Comparison of ENCODE assay signal across 1 cellular context in the genomic region with DNA sequence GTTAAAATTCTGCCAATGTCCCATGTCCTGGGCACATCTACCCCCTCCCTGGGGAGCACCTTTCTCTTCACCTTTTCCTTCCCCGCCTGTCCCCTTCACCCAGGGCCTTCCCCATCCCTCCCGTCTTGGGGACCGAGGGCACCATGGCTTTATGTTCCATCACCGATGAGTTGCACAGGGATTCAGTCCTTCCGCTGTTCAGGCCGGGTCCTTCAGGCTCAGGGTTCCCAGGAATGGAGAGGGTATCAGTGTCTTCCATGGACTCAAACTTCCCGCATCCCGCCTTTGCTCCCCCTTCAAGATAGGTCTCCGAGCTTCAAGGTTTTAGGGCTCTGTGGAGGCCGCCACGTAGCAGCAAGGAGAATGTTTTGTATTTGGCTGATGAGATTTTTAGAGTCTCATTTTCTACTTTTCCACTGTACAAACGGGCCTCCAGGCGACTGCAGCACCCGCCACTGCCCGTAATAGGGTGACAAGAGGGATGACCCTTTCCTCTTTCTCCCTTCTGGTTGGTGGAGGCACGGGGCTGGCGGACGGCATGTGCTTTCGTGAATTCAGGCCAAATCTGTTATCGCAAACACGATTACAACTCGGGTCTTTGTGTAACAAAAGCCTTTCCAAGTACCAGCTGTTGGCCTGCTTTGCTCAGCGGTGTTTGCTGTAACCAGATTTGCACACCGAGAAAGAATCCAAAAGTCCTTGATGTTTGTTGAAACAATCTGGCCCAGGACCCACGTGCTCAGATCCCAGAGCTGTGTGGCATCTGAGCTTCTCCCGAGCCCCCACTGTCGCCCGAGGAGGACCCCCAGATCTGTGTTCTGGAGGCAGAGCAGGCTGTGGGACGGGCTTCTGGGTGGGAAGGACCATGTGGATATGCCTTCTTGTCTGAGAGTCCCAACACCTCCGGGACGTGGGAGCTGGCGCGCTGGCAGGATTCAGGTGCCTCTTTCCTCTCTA.
TF ChIP-seq lines count a peak whose summit lies in the region.

No MANE protein-coding gene starts in this region.

TF ChIP-seq in HepG2, 621 proteins besides CTCF, POLR2A, EP300 and RAD21 (continued from another document and continues in another):
- TF ChIP-seq, protein P1, sequence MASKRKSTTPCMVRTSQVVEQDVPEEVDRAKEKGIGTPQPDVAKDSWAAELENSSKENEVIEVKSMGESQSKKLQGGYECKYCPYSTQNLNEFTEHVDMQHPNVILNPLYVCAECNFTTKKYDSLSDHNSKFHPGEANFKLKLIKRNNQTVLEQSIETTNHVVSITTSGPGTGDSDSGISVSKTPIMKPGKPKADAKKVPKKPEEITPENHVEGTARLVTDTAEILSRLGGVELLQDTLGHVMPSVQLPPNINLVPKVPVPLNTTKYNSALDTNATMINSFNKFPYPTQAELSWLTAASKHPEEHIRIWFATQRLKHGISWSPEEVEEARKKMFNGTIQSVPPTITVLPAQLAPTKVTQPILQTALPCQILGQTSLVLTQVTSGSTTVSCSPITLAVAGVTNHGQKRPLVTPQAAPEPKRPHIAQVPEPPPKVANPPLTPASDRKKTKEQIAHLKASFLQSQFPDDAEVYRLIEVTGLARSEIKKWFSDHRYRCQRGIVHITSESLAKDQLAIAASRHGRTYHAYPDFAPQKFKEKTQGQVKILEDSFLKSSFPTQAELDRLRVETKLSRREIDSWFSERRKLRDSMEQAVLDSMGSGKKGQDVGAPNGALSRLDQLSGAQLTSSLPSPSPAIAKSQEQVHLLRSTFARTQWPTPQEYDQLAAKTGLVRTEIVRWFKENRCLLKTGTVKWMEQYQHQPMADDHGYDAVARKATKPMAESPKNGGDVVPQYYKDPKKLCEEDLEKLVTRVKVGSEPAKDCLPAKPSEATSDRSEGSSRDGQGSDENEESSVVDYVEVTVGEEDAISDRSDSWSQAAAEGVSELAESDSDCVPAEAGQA (IDR thresholded peaks at IDR 0.05; ENCODE audit: low read depth): no peak
- TF ChIP-seq, protein P1 (CRISPR knock-in tag; IDR thresholded peaks at IDR 0.05; ENCODE audit: borderline replicate concordance): no peak
- 0 out of 2 replicates have a peak, but pooled peaks have one; percentile 22 for TF ChIP-seq ZKSCAN8 (CRISPR knock-in tag; IDR thresholded peaks at IDR 0.05; ENCODE audit: borderline replicate concordance)
- 0 out of 2 replicates have a peak, but pooled peaks have one; percentile 28 for TF ChIP-seq SMAD3 (CRISPR knock-in tag; IDR thresholded peaks at IDR 0.05)
- peak; percentile 71 for TF ChIP-seq ZNF891 (CRISPR knock-in tag; IDR thresholded peaks at IDR 0.05)
- 0 out of 2 replicates have a peak, but pooled peaks have one; percentile 44 for TF ChIP-seq KLF6 (CRISPR knock-in tag; IDR thresholded peaks at IDR 0.05)
- 0 out of 2 replicates have a peak, but pooled peaks have one; percentile 31 for TF ChIP-seq HOXD1 (CRISPR knock-in tag; IDR thresholded peaks at IDR 0.05)
- peak; percentile 39; the same call in 1 of the 2 replicates for TF ChIP-seq ZNF644 (CRISPR knock-in tag; IDR thresholded peaks at IDR 0.05; ENCODE audit: low read depth)
- peak; percentile 67; the same call in 1 of the 2 replicates for TF ChIP-seq REPIN1 (CRISPR knock-in tag; IDR thresholded peaks at IDR 0.05; ENCODE audit: borderline replicate concordance, low read depth)
- TF ChIP-seq GABPB1 (CRISPR knock-in tag; IDR thresholded peaks at IDR 0.05): 0 out of 2 replicates have a peak, but pooled peaks have one; percentile 14
- TF ChIP-seq PAX8 (CRISPR knock-in tag; IDR thresholded peaks at IDR 0.05; ENCODE audit: borderline replicate concordance): peak; percentile 26; the same call in 1 of the 2 replicates
- TF ChIP-seq TARDBP (CRISPR knock-in tag; IDR thresholded peaks at IDR 0.05): peak; percentile 80
- TF ChIP-seq YEATS4 (CRISPR knock-in tag; IDR thresholded peaks at IDR 0.05; ENCODE audit: borderline replicate concordance): peak; percentile 58; the same call in 1 of the 2 replicates
- TF ChIP-seq SOX6 (IDR thresholded peaks at IDR 0.05): no peak
- TF ChIP-seq SOX6 (CRISPR knock-in tag; IDR thresholded peaks at IDR 0.05): peak; percentile 94
- TF ChIP-seq ZBTB38 (CRISPR knock-in tag; IDR thresholded peaks at IDR 0.05): peak; percentile 38; the same call in 1 of the 2 replicates
- peak; percentile 87 for TF ChIP-seq ZNF609 (CRISPR knock-in tag; IDR thresholded peaks at IDR 0.05; ENCODE audit: borderline replicate concordance)
- peak; percentile 61 for TF ChIP-seq ELF3 (CRISPR knock-in tag; IDR thresholded peaks at IDR 0.05)
- no peak for TF ChIP-seq KIAA2018 (CRISPR knock-in tag; IDR thresholded peaks at IDR 0.05; ENCODE audit: borderline replicate concordance)
- no peak for TF ChIP-seq IRF1 (CRISPR knock-in tag; IDR thresholded peaks at IDR 0.05; ENCODE audit: low read depth)
- TF ChIP-seq JUN (CRISPR knock-in tag; IDR thresholded peaks at IDR 0.05): peak; percentile 64; the same call in 1 of the 2 replicates
- no peak for TF ChIP-seq ETV6 (CRISPR knock-in tag; conservative IDR thresholded peaks at IDR 0.05)
- peak; percentile 46; the same call in 1 of the 2 replicates for TF ChIP-seq UBTF (CRISPR knock-in tag; IDR thresholded peaks at IDR 0.05)
- TF ChIP-seq NCOA2 (CRISPR knock-in tag; IDR thresholded peaks at IDR 0.05): peak; percentile 73
- no peak for TF ChIP-seq ZNF672 (CRISPR knock-in tag; IDR thresholded peaks at IDR 0.05)
